ENCODE assay signal across 22 cellular contexts in the genomic region with DNA sequence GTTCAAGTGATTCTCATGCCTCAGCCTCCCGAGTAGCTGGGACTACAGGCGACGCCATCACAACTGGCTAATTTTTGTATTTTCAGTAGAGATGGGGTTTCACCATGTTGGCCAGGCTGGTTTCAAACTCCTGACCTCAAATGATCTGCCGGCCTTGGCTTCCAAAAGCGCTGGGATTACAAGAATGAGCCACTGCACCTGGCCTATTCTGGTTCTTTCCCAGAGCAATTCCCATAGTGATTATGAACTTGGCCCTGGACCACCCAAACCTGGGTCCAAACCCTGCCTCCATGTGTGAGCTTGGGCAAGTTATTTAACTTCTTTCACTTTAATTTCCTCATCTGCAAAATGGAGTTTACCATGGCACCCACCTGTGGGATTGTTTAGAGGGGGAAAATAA.
A peak's percentile ranks its signal among the peaks of the same experiment; 100 is the strongest.
DNase-seq lines count a peak whose midpoint lies in the region; ATAC-seq and TF ChIP-seq lines count a peak whose summit lies in the region.
"Had no signal": no experiment of that assay in that cellular context is flagged by ENCODE, and none has a peak within 500 bp of the region (broad histone marks: within the 10 kb centered on the region; RNA-seq: fewer than 3 reads in every experiment).

No MANE protein-coding gene starts in this region.

- H3K9me3 ChIP-seq in heart left ventricle (peaks cover 0 to 3% (median 0%) of the 10 kb centered on the region in 12 donors), HEK293 (ENCODE audit: control insufficient read depth, insufficient read depth, low read depth, low read length) (no peaks in the 10 kb centered on the region), body of pancreas (no peaks in the 10 kb centered on the region)
- H3K9me3 ChIP-seq: BLaER1 had no signal

- no peaks in the 10 kb centered on the region for H3K4me1 ChIP-seq in heart left ventricle
- H3K4me1 ChIP-seq in HEK293 (ENCODE audit: control insufficient read depth, insufficient read depth, low read length), result no peaks in the 10 kb centered on the region
- peaks cover 48% of the 10 kb centered on the region for H3K4me1 ChIP-seq in body of pancreas
- H3K4me1 ChIP-seq: BE2C, BLaER1 had no signal

- no peaks in the 10 kb centered on the region for H3K4me1 Mint-ChIP-seq in activated naive CD8-positive, alpha-beta T cell treated with anti-CD3 and anti-CD28 coated beads, Interleukin-2, amount 50 U/mL, for 24 hours
- H3K4me1 Mint-ChIP-seq: CD14-positive monocyte; CD4-positive, alpha-beta memory T cell; CD4-positive, CD25-positive, alpha-beta regulatory T cell; CD8-positive, alpha-beta memory T cell had no signal

- H3K36me3 Mint-ChIP-seq in activated naive CD8-positive, alpha-beta T cell treated with anti-CD3 and anti-CD28 coated beads, Interleukin-2, amount 50 U/mL, for 24 hours (ENCODE audit: low read depth), result no peaks in the 10 kb centered on the region
- H3K36me3 Mint-ChIP-seq: CD14-positive monocyte; CD4-positive, alpha-beta memory T cell; CD4-positive, CD25-positive, alpha-beta regulatory T cell; CD8-positive, alpha-beta memory T cell had no signal

- intact Hi-C loops in Right ventricle myocardium superior (cut with DNase I) (no loop called here), heart left ventricle (cut with DNase I) (no loop called here), body of pancreas (cut with DNase I) (no loop called here)

- no peak for TF ChIP-seq POLR2A in heart left ventricle (IDR thresholded peaks at IDR 0.05)
- no peak for TF ChIP-seq POLR2A in body of pancreas (IDR thresholded peaks at IDR 0.05)

- no peak overlapping the region for H3K27ac ChIP-seq in heart left ventricle
- H3K27ac ChIP-seq in HEK293 (ENCODE audit: extremely low read depth, low read depth, low read length), result no peak overlapping the region
- H3K27ac ChIP-seq in body of pancreas, result peak overlapping the region in 1 of 4 donors; percentile 55
- H3K27ac ChIP-seq: BLaER1 had no signal

- H3K27me3 Mint-ChIP-seq in activated naive CD8-positive, alpha-beta T cell treated with anti-CD3 and anti-CD28 coated beads, Interleukin-2, amount 50 U/mL, for 24 hours, result peaks cover 2% of the 10 kb centered on the region
- H3K27me3 Mint-ChIP-seq: CD4-positive, CD25-positive, alpha-beta regulatory T cell had no signal

- 63 to 93% (median 78%) methylated on average over 5 of the region's 5 CpGs for WGBS in heart left ventricle, 4 donors
- 39 to 46% methylated on average over 5 of the region's 5 CpGs for WGBS in body of pancreas, 2 donors

- CTCF ChIA-PET in HEK293 (lab: Yijun Ruan, JAX), result no interaction called here

- no peak overlapping the region for H3K4me3 ChIP-seq in heart left ventricle
- no peak overlapping the region for H3K4me3 ChIP-seq in HEK293 (ENCODE audit: low read depth, low read length)
- no peak overlapping the region for H3K4me3 ChIP-seq in body of pancreas
- H3K4me3 ChIP-seq: BLaER1, GM12878 had no signal

- H3K27ac Mint-ChIP-seq in activated naive CD8-positive, alpha-beta T cell treated with anti-CD3 and anti-CD28 coated beads, Interleukin-2, amount 50 U/mL, for 24 hours, result no peak overlapping the region
- H3K27ac Mint-ChIP-seq: CD14-positive monocyte; CD4-positive, alpha-beta memory T cell; CD4-positive, CD25-positive, alpha-beta regulatory T cell; CD8-positive, alpha-beta memory T cell had no signal

- no peak for DNase-seq in Right ventricle myocardium superior
- no peak for DNase-seq in heart left ventricle
- DNase-seq in body of pancreas, result peak in 3 of 4 donors; percentile 52 to 62 (median 52)
- DNase-seq in activated naive CD8-positive, alpha-beta T cell treated with anti-CD3 and anti-CD28 coated beads, Interleukin-2, amount 50 U/mL, for 24 hours, result no peak
- DNase-seq: 8988T; ACHN; BE2C; C1 segment of cervical spinal cord; CD4-positive, alpha-beta memory T cell; CD4-positive, CD25-positive, alpha-beta regulatory T cell; CD8-positive, alpha-beta memory T cell; COR-L47; DMS 273 treated with DMSO at 0.1 percent for 48 hours; DMS79; DND-41; EL; GDM1 had no signal

- H3K4me3 Mint-ChIP-seq in activated naive CD8-positive, alpha-beta T cell treated with anti-CD3 and anti-CD28 coated beads, Interleukin-2, amount 50 U/mL, for 24 hours, result no peak overlapping the region
- H3K4me3 Mint-ChIP-seq: CD14-positive monocyte; CD4-positive, alpha-beta memory T cell; CD4-positive, CD25-positive, alpha-beta regulatory T cell; CD8-positive, alpha-beta memory T cell had no signal

- POLR2A ChIA-PET in HEK293 (lab: Yijun Ruan, JAX), result no interaction called here

- TF ChIP-seq CTCF in heart left ventricle (IDR thresholded peaks at IDR 0.05), result no peak
- no peak for TF ChIP-seq CTCF in HEK293 (tag by site-specific recombination; IDR thresholded peaks at IDR 0.05)
- no peak for TF ChIP-seq CTCF in body of pancreas (IDR thresholded peaks at IDR 0.05)

- H3K27me3 ChIP-seq in heart left ventricle (no peaks in the 10 kb centered on the region), body of pancreas (no peaks in the 10 kb centered on the region)
- H3K27me3 ChIP-seq: BE2C had no signal

- H3K9me3 Mint-ChIP-seq in activated naive CD8-positive, alpha-beta T cell treated with anti-CD3 and anti-CD28 coated beads, Interleukin-2, amount 50 U/mL, for 24 hours, result no peaks in the 10 kb centered on the region
- H3K9me3 Mint-ChIP-seq: CD8-positive, alpha-beta memory T cell had no signal

- no peaks in the 10 kb centered on the region for H3K36me3 ChIP-seq in heart left ventricle
- no peaks in the 10 kb centered on the region for H3K36me3 ChIP-seq in HEK293 (ENCODE audit: control insufficient read depth in 2 of 2, insufficient read depth in 1 of 2, low read length in 2 of 2)
- no peaks in the 10 kb centered on the region for H3K36me3 ChIP-seq in body of pancreas (replicated peaks in 1 of 2; ENCODE audit: insufficient read depth in 1 of 2, low read depth in 2 of 2)
- H3K36me3 ChIP-seq: BE2C, BLaER1 had no signal

- ATAC-seq in Right ventricle myocardium superior (ENCODE audit: poor library complexity) (peak; percentile 41), heart left ventricle (no peak), body of pancreas (peak; percentile 69), GM19397 (IDR thresholded peaks at IDR 0.05; ENCODE audit: unreplicated experiment) (no peak)
- ATAC-seq in activated naive CD8-positive, alpha-beta T cell treated with anti-CD3 and anti-CD28 coated beads, Interleukin-2, amount 50 U/mL, for 24 hours, result no peak
- ATAC-seq: GM12878 had no signal

TF ChIP-seq in HEK293, 187 proteins besides CTCF, POLR2A, EP300 and RAD21:
- TF ChIP-seq ZNF214 (tag by site-specific recombination; IDR thresholded peaks at IDR 0.05; ENCODE audit: borderline replicate concordance) (no peak), SCRT2 (tag by site-specific recombination; IDR thresholded peaks at IDR 0.05) (peak; percentile 29; the same call in 1 of the 2 replicates)
- TF ChIP-seq, protein P1, sequence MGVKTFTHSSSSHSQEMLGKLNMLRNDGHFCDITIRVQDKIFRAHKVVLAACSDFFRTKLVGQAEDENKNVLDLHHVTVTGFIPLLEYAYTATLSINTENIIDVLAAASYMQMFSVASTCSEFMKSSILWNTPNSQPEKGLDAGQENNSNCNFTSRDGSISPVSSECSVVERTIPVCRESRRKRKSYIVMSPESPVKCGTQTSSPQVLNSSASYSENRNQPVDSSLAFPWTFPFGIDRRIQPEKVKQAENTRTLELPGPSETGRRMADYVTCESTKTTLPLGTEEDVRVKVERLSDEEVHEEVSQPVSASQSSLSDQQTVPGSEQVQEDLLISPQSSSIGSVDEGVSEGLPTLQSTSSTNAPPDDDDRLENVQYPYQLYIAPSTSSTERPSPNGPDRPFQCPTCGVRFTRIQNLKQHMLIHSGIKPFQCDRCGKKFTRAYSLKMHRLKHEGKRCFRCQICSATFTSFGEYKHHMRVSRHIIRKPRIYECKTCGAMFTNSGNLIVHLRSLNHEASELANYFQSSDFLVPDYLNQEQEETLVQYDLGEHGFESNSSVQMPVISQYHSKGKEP (tag by site-specific recombination; IDR thresholded peaks at IDR 0.05), result no peak

Comparison
In these comparisons a context has a peak if more than half of its experiments do, and no peak if none do; other contexts are left out.
1. ATAC-seq: peak in Right ventricle myocardium superior (single experiment) and body of pancreas (single experiment); none in heart left ventricle (0 of 4), GM19397 (single experiment) and activated naive CD8-positive, alpha-beta T cell treated with anti-CD3 and anti-CD28 coated beads, Interleukin-2, amount 50 U/mL, for 24 hours (single experiment).
2. DNase-seq: peak in body of pancreas (3 of 4); none in Right ventricle myocardium superior (single experiment), heart left ventricle (0 of 5) and activated naive CD8-positive, alpha-beta T cell treated with anti-CD3 and anti-CD28 coated beads, Interleukin-2, amount 50 U/mL, for 24 hours (single experiment).